ENCODE assay signal across 28 cellular contexts in genomic region chr6:161658216-161658615, GRCh38.
"Had no signal": no experiment of that assay in that cellular context is flagged by ENCODE, and none has a peak within 500 bp of the region (broad histone marks: within the 10 kb centered on the region; RNA-seq: fewer than 3 reads in every experiment).

No MANE protein-coding gene starts in this region.

- H3K9me3 ChIP-seq: body of pancreas, MG63 had no signal

- H3K27ac Mint-ChIP-seq: activated B cell treated with CpG ODN at 0.5 μM for 24 hours; activated CD4-positive, alpha-beta T cell treated with anti-CD3 and anti-CD28 coated beads, Interleukin-2, amount 10 ng/mL, durations not matched to agents 24 days and 14 days; activated CD8-positive, alpha-beta memory T cell treated with anti-CD3 and anti-CD28 coated beads, Interleukin-2, amount 10 ng/mL, durations not matched to agents 7 days and 5 days; activated naive CD4-positive, alpha-beta T cell treated with anti-CD3 and anti-CD28 coated beads, Interleukin-2, amount 50 U/mL, for 24 hours; activated T-cell treated with anti-CD3 and anti-CD28 coated beads, Interleukin-2, amount 50 U/mL, for 24 hours; activated T-helper 1 cell treated with anti-CD3 and anti-CD28 coated beads, Interleukin-12 subunit alpha, Interleukin-12 subunit beta, Interleukin-2, Interleukin-4 antibody, amounts not matched to agents 30 ng/mL and 10 ng/mL and 1 ng/mL, durations not matched to agents 14 hours and 24 hours and 36 hours; T-cell had no signal

- H3K36me3 Mint-ChIP-seq: activated CD8-positive, alpha-beta memory T cell treated with anti-CD3 and anti-CD28 coated beads, Interleukin-2, amount 10 ng/mL, durations not matched to agents 7 days and 5 days; T-cell had no signal

- H3K27me3 Mint-ChIP-seq: activated B cell treated with CpG ODN at 0.5 μM for 24 hours; activated CD4-positive, alpha-beta T cell treated with anti-CD3 and anti-CD28 coated beads, Interleukin-2, amount 10 ng/mL, durations not matched to agents 24 days and 14 days; activated CD8-positive, alpha-beta memory T cell treated with anti-CD3 and anti-CD28 coated beads, Interleukin-2, amount 10 ng/mL, durations not matched to agents 7 days and 5 days; activated naive CD4-positive, alpha-beta T cell treated with anti-CD3 and anti-CD28 coated beads, Interleukin-2, amount 50 U/mL, for 24 hours; activated T-cell treated with anti-CD3 and anti-CD28 coated beads, Interleukin-2, amount 50 U/mL, for 24 hours; T-cell had no signal

- H3K9me3 Mint-ChIP-seq: activated B cell treated with CpG ODN at 0.5 μM for 24 hours; activated CD4-positive, alpha-beta T cell treated with anti-CD3 and anti-CD28 coated beads, Interleukin-2, amount 10 ng/mL, durations not matched to agents 24 days and 14 days; activated naive CD4-positive, alpha-beta T cell treated with anti-CD3 and anti-CD28 coated beads, Interleukin-2, amount 50 U/mL, for 24 hours; activated T-helper 1 cell treated with anti-CD3 and anti-CD28 coated beads, Interleukin-12 subunit alpha, Interleukin-12 subunit beta, Interleukin-2, Interleukin-4 antibody, amounts not matched to agents 30 ng/mL and 10 ng/mL and 1 ng/mL, durations not matched to agents 14 hours and 24 hours and 36 hours had no signal

- H3K4me3 ChIP-seq: body of pancreas, MG63, SK-N-MC had no signal

- H3K4me3 Mint-ChIP-seq: activated B cell treated with CpG ODN at 0.5 μM for 24 hours; activated CD4-positive, alpha-beta T cell treated with anti-CD3 and anti-CD28 coated beads, Interleukin-2, amount 10 ng/mL, durations not matched to agents 24 days and 14 days; activated CD8-positive, alpha-beta memory T cell treated with anti-CD3 and anti-CD28 coated beads, Interleukin-2, amount 10 ng/mL, durations not matched to agents 7 days and 5 days; activated naive CD4-positive, alpha-beta T cell treated with anti-CD3 and anti-CD28 coated beads, Interleukin-2, amount 50 U/mL, for 24 hours; activated T-cell treated with anti-CD3 and anti-CD28 coated beads, Interleukin-2, amount 50 U/mL, for 24 hours; activated T-helper 1 cell treated with anti-CD3 and anti-CD28 coated beads, Interleukin-12 subunit alpha, Interleukin-12 subunit beta, Interleukin-2, Interleukin-4 antibody, amounts not matched to agents 30 ng/mL and 10 ng/mL and 1 ng/mL, durations not matched to agents 14 hours and 24 hours and 36 hours; T-cell had no signal

- H3K4me1 Mint-ChIP-seq: activated B cell treated with CpG ODN at 0.5 μM for 24 hours; activated CD4-positive, alpha-beta T cell treated with anti-CD3 and anti-CD28 coated beads, Interleukin-2, amount 10 ng/mL, durations not matched to agents 24 days and 14 days; activated CD8-positive, alpha-beta memory T cell treated with anti-CD3 and anti-CD28 coated beads, Interleukin-2, amount 10 ng/mL, durations not matched to agents 7 days and 5 days; activated naive CD4-positive, alpha-beta T cell treated with anti-CD3 and anti-CD28 coated beads, Interleukin-2, amount 50 U/mL, for 24 hours; T-cell had no signal

- DNase-seq: activated B cell treated with CpG ODN at 0.5 μM for 24 hours; activated CD4-positive, alpha-beta T cell treated with anti-CD3 and anti-CD28 coated beads for 1 hour; activated CD4-positive, alpha-beta T cell treated with anti-CD3 and anti-CD28 coated beads, Interleukin-2, amount 10 ng/mL, durations not matched to agents 24 days and 14 days; activated CD4-positive, alpha-beta T cell treated with anti-CD3 and anti-CD28 coated beads, Interleukin-2, amount 50 U/mL, for 48 hours; activated CD8-positive, alpha-beta memory T cell treated with anti-CD3 and anti-CD28 coated beads, Interleukin-2, amount 10 ng/mL, durations not matched to agents 7 days and 5 days; activated effector memory CD4-positive, alpha-beta T cell treated with Interleukin-2 at 50 U/mL for 16 hours; activated naive CD4-positive, alpha-beta T cell; activated T-cell treated with anti-CD3 and anti-CD28 coated beads, Interleukin-2, amount 50 U/mL, for 24 hours; aorta; body of pancreas; central memory CD4-positive, alpha-beta T cell; MG63; MV-4-11; NCI-H1092 treated with DMSO at 0.1 percent for 48 hours; NCI-H1417 treated with DMSO at 0.1 percent for 48 hours; NCI-H187; NCI-H2081; NCI-H2171; NCI-H2227 treated with DMSO at 0.1 percent for 48 hours; NCI-H526; NCI-H82; RPMI8226; T-cell; T-helper 2 cell; T1000 had no signal

- H3K27ac ChIP-seq: body of pancreas, SK-N-MC had no signal

- H3K27me3 ChIP-seq: body of pancreas, MG63 had no signal

- H3K36me3 ChIP-seq: MG63 had no signal
